In genomic region chr3:53802256-53802880, GRCh38 we compare ENCODE assay signal across 16 cellular contexts. TPM values are rescaled to one million over a fixed set of nuclear protein-coding genes. Genes with fewer than 3 reads are reported as not detected.
DNase-seq lines count a peak whose midpoint lies in the region; ATAC-seq and TF ChIP-seq lines count a peak whose summit lies in the region.
"Had no signal": no experiment of that assay in that cellular context is flagged by ENCODE, and none has a peak within 500 bp of the region (broad histone marks: within the 10 kb centered on the region; RNA-seq: fewer than 3 reads in every experiment).

No MANE protein-coding gene starts in this region.

- TF ChIP-seq CTCF in glutamatergic neuron (IDR thresholded peaks at IDR 0.05; ENCODE audit: partially characterized antibody, unreplicated experiment) (no peak), upper lobe of right lung (IDR thresholded peaks at IDR 0.05) (no peak), MM.1S (IDR thresholded peaks at IDR 0.05; ENCODE audit: low read length) (no peak)

- H3K4me3 Mint-ChIP-seq in activated naive CD4-positive, alpha-beta T cell treated with anti-CD3 and anti-CD28 coated beads, Interleukin-2, amount 10 ng/mL, durations not matched to agents 7 days and 5 days = no peak overlapping the region
- no peak overlapping the region for H3K4me3 Mint-ChIP-seq in glutamatergic neuron (ENCODE audit: unreplicated experiment)
- H3K4me3 Mint-ChIP-seq: CD14-positive monocyte; CD4-positive, alpha-beta memory T cell; H9 had no signal

- H3K27ac ChIP-seq in upper lobe of right lung = no peak overlapping the region
- H3K27ac ChIP-seq in MM.1S (ENCODE audit: low read length) = no peak overlapping the region
- H3K27ac ChIP-seq: BLaER1 had no signal

- H3K36me3 ChIP-seq in upper lobe of right lung = no peaks in the 10 kb centered on the region
- H3K36me3 ChIP-seq in MM.1S (replicated peaks; ENCODE audit: insufficient read depth, low read length) = no peaks in the 10 kb centered on the region
- H3K36me3 ChIP-seq: BLaER1 had no signal

- no peak overlapping the region for H3K4me2 ChIP-seq in MM.1S (ENCODE audit: low read depth, low read length)
- H3K4me2 ChIP-seq: BLaER1 had no signal

- DNase-seq in activated naive CD4-positive, alpha-beta T cell treated with anti-CD3 and anti-CD28 coated beads, Interleukin-2, amount 10 ng/mL, durations not matched to agents 7 days and 5 days = peak; percentile 0
- DNase-seq in activated naive CD4-positive, alpha-beta T cell treated with Interleukin-2 at 50 U/mL for 16 hours = no peak
- DNase-seq in glutamatergic neuron = peak; percentile 4
- peak; percentile 54 for DNase-seq in sciatic nerve (ENCODE audit: low spot score)
- peak; percentile 40 for DNase-seq in upper lobe of right lung
- no peak for DNase-seq in COLO668 (lab: John Stamatoyannopoulos, UW; ENCODE audit: unreplicated experiment)
- DNase-seq in MM.1S = no peak
- DNase-seq: 8988T; Calu3; CD4-positive, alpha-beta memory T cell; GF-D8; H9 had no signal

- peaks cover 33% of the 10 kb centered on the region for H3K27me3 Mint-ChIP-seq in activated naive CD4-positive, alpha-beta T cell treated with anti-CD3 and anti-CD28 coated beads, Interleukin-2, amount 10 ng/mL, durations not matched to agents 7 days and 5 days
- peaks cover 4% of the 10 kb centered on the region for H3K27me3 Mint-ChIP-seq in glutamatergic neuron (ENCODE audit: unreplicated experiment)

- H3K4me3 ChIP-seq in upper lobe of right lung = no peak overlapping the region
- no peak overlapping the region for H3K4me3 ChIP-seq in MM.1S (ENCODE audit: low read length)
- H3K4me3 ChIP-seq: BLaER1 had no signal

- CTCF ChIA-PET in activated naive CD4-positive, alpha-beta T cell treated with anti-CD3 and anti-CD28 coated beads, Interleukin-2, amount 10 ng/mL, durations not matched to agents 7 days and 5 days (lab: Charles Lee) = no interaction called here

- no peaks in the 10 kb centered on the region for H3F3A ChIP-seq in MM.1S (ENCODE audit: insufficient read depth, low read length)

- no peaks in the 10 kb centered on the region for H4K20me1 ChIP-seq in MM.1S (ENCODE audit: insufficient read depth, low read length)
- H4K20me1 ChIP-seq: BLaER1 had no signal

- H2AFZ ChIP-seq in MM.1S (ENCODE audit: low read length) = no peak overlapping the region

- no peaks in the 10 kb centered on the region for H3K27me3 ChIP-seq in upper lobe of right lung
- no peaks in the 10 kb centered on the region for H3K27me3 ChIP-seq in MM.1S (replicated peaks; ENCODE audit: insufficient read depth, low read length)
- H3K27me3 ChIP-seq: BLaER1 had no signal

- H3K4me1 ChIP-seq in upper lobe of right lung = no peaks in the 10 kb centered on the region
- H3K4me1 ChIP-seq in MM.1S (ENCODE audit: low read length) = no peaks in the 10 kb centered on the region

- no peaks in the 10 kb centered on the region for H3K36me3 Mint-ChIP-seq in activated naive CD4-positive, alpha-beta T cell treated with anti-CD3 and anti-CD28 coated beads, Interleukin-2, amount 10 ng/mL, durations not matched to agents 7 days and 5 days
- no peaks in the 10 kb centered on the region for H3K36me3 Mint-ChIP-seq in glutamatergic neuron (ENCODE audit: unreplicated experiment)
- H3K36me3 Mint-ChIP-seq: CD14-positive monocyte; CD4-positive, alpha-beta memory T cell had no signal

- H3K27ac Mint-ChIP-seq in activated naive CD4-positive, alpha-beta T cell treated with anti-CD3 and anti-CD28 coated beads, Interleukin-2, amount 10 ng/mL, durations not matched to agents 7 days and 5 days = no peak overlapping the region
- no peak overlapping the region for H3K27ac Mint-ChIP-seq in glutamatergic neuron (ENCODE audit: unreplicated experiment)
- H3K27ac Mint-ChIP-seq: CD4-positive, alpha-beta memory T cell; H9 had no signal

- ATAC-seq in sciatic nerve = no peak
- ATAC-seq in upper lobe of right lung = no peak
- ATAC-seq: HepG2 had no signal

- no peaks in the 10 kb centered on the region for H3K79me2 ChIP-seq in MM.1S (ENCODE audit: low read length)

- no peak overlapping the region for H3K9ac ChIP-seq in MM.1S (ENCODE audit: low read length)
- H3K9ac ChIP-seq: BLaER1 had no signal

- H3K9me3 Mint-ChIP-seq in activated naive CD4-positive, alpha-beta T cell treated with anti-CD3 and anti-CD28 coated beads, Interleukin-2, amount 10 ng/mL, durations not matched to agents 7 days and 5 days = no peaks in the 10 kb centered on the region
- H3K9me3 Mint-ChIP-seq in glutamatergic neuron (ENCODE audit: unreplicated experiment) = peaks cover 2% of the 10 kb centered on the region
- H3K9me3 Mint-ChIP-seq: CD14-positive monocyte; CD4-positive, alpha-beta memory T cell; H9 had no signal

- H3K4me1 Mint-ChIP-seq in activated naive CD4-positive, alpha-beta T cell treated with anti-CD3 and anti-CD28 coated beads, Interleukin-2, amount 10 ng/mL, durations not matched to agents 7 days and 5 days = no peaks in the 10 kb centered on the region
- peaks cover 13% of the 10 kb centered on the region for H3K4me1 Mint-ChIP-seq in glutamatergic neuron (ENCODE audit: low read depth, unreplicated experiment)
- H3K4me1 Mint-ChIP-seq: CD14-positive monocyte; CD4-positive, alpha-beta memory T cell had no signal

- intact Hi-C loops in sciatic nerve (cut with DNase I) = no loop called here
- intact Hi-C loops in upper lobe of right lung (cut with DNase I) = no loop called here

- H3K9me2 ChIP-seq in MM.1S (replicated peaks; ENCODE audit: insufficient read depth, low read length) = no peaks in the 10 kb centered on the region

- H3K9me3 ChIP-seq in upper lobe of right lung (no peaks in the 10 kb centered on the region), MM.1S (replicated peaks; ENCODE audit: insufficient read depth, low read length) (no peaks in the 10 kb centered on the region)
- H3K9me3 ChIP-seq: BLaER1 had no signal

RNA-seq across cellular contexts. Expression of gene CHDH, which starts 43.9 kb away (rescaled TPM):
- total RNA-seq in glutamatergic neuron (ENCODE audit: unreplicated experiment) (0.61 TPM), sciatic nerve (7.3 TPM), upper lobe of right lung (10.9 TPM)
- total RNA-seq: A673 had no signal

RNA-seq across cellular contexts. Expression of gene IL17RB, which starts 44.0 kb away (rescaled TPM):
- total RNA-seq in glutamatergic neuron (ENCODE audit: unreplicated experiment) = 0.78 TPM
- total RNA-seq in sciatic nerve = 5.1 TPM
- 12.4 TPM for total RNA-seq in upper lobe of right lung
- total RNA-seq: A673 had no signal

Comparison
In these comparisons a context has a peak if more than half of its experiments do, and no peak if none do; other contexts are left out.
1. DNase-seq: peak in activated naive CD4-positive, alpha-beta T cell treated with anti-CD3 and anti-CD28 coated beads, Interleukin-2, amount 10 ng/mL, durations not matched to agents 7 days and 5 days (single experiment), glutamatergic neuron (single experiment), sciatic nerve (single experiment) and upper lobe of right lung (single experiment); none in activated naive CD4-positive, alpha-beta T cell treated with Interleukin-2 at 50 U/mL for 16 hours (single experiment), COLO668 (single experiment) and MM.1S (single experiment).